In the genomic region with DNA sequence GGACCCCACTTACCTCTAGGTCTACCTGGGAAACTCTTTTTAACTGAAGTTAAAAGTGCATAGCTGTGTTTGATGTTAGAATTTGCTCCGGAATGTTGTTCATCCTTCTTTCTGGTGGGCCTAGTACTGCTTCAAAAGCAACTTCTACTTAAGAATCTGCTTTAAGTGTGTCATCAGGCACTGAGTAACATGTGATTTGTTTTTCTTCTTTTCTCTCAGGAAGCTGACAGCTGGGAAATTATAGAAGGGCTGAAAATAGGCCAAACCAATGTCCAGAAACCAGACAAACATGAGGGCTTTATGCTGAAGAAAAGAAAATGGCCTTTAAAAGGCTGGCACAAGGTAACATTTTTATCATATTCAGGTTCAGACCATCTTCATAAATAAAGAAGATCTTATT, we compare ENCODE assay signal across 20 cellular contexts.
DNase-seq lines count a peak whose midpoint lies in the region; ATAC-seq and TF ChIP-seq lines count a peak whose summit lies in the region.
"Had no signal": no experiment of that assay in that cellular context is flagged by ENCODE, and none has a peak within 500 bp of the region (broad histone marks: within the 10 kb centered on the region; RNA-seq: fewer than 3 reads in every experiment).

No MANE protein-coding gene starts in this region.

- H4K91ac ChIP-seq in trophoblast cell (ENCODE audit: low read depth, low read length), result no peak overlapping the region

- no peak overlapping the region for H3K4ac ChIP-seq in trophoblast cell (ENCODE audit: low read depth, low read length)

- H3K9me3 ChIP-seq in left lung (no peaks in the 10 kb centered on the region), gastrocnemius medialis (no peaks in the 10 kb centered on the region), trophoblast cell (ENCODE audit: insufficient read depth, low read depth, low read length) (no peaks in the 10 kb centered on the region)
- H3K9me3 ChIP-seq: gastroesophageal sphincter, right lobe of liver, uterus had no signal

- intact Hi-C loops in left lung (cut with DNase I), result no loop called here
- intact Hi-C loops in gastrocnemius medialis (cut with DNase I; ENCODE audit: low total_unique reads), result no loop called here

- DNase-seq in dermis blood vessel endothelial cell (peak; percentile 9), left lung (no peak), gastrocnemius medialis (no peak), GOT3 (lab: John Stamatoyannopoulos, UW) (no peak), trophoblast cell (no peak), HT-29 (ENCODE audit: low spot score) (no peak)
- DNase-seq: activated CD8-positive, alpha-beta T cell treated with anti-CD3 and anti-CD28 coated beads, Interleukin-2, amount 10 ng/mL, durations not matched to agents 7 days and 5 days; activated naive CD8-positive, alpha-beta T cell treated with anti-CD3 and anti-CD28 coated beads for 36 hours; activated T-cell treated with anti-CD3 and anti-CD28 coated beads, Interleukin-2, amount 50 U/mL, for 72 hours; endodermal cell; HFFc6; NCI-H1694; NCI-H345; right lobe of liver; stimulated activated CD4-positive, alpha-beta T cell treated with anti-CD3 and anti-CD28 coated beads, Interleukin-2, amount 100 ng/mL, for 24 hours; T-helper 17 cell; uterus had no signal

- no peak overlapping the region for H3K23ac ChIP-seq in trophoblast cell (ENCODE audit: low read length)

- H4K8ac ChIP-seq in trophoblast cell (ENCODE audit: low read depth, low read length), result no peak overlapping the region

- no peaks in the 10 kb centered on the region for H4K20me1 ChIP-seq in KMS-11 (ENCODE audit: insufficient read depth)

- no peak overlapping the region for H3K18ac ChIP-seq in trophoblast cell (ENCODE audit: low read length)

- no peak overlapping the region for H3K4me3 ChIP-seq in KMS-11 (IDR thresholded peaks at IDR 0.05; ENCODE audit: insufficient read depth, low read depth, low read length)
- H3K4me3 ChIP-seq in left lung, result no peak overlapping the region
- no peak overlapping the region for H3K4me3 ChIP-seq in gastrocnemius medialis
- H3K4me3 ChIP-seq in trophoblast cell (ENCODE audit: low read depth, low read length), result no peak overlapping the region
- H3K4me3 ChIP-seq: gastroesophageal sphincter, right lobe of liver, uterus had no signal

- in situ Hi-C loops in gastrocnemius medialis (cut with MboI; ENCODE audit: low sequenced_read_pairs in 4 of 4), result no loop called here

- WGBS in trophoblast cell (ENCODE audit: extremely low coverage, insufficient coverage, insufficient read length), result no CpG with 5 or more reads among the region's 1 CpG

- H3K27ac ChIP-seq in KMS-11 (peak overlapping the region; percentile 83), left lung (peak overlapping the region in 1 of 2 donors; percentile 60), gastrocnemius medialis (peak overlapping the region in 3 of 4 donors; percentile 12 to 41 (median 20)), trophoblast cell (ENCODE audit: low read depth, low read length) (no peak overlapping the region)
- H3K27ac ChIP-seq: gastroesophageal sphincter, right lobe of liver, uterus had no signal

- H3K79me2 ChIP-seq in KMS-11 (ENCODE audit: insufficient read depth, low read depth), result no peaks in the 10 kb centered on the region
- H3K79me2 ChIP-seq in trophoblast cell (ENCODE audit: control insufficient read depth, insufficient read depth, low read length, poor library complexity), result no peaks in the 10 kb centered on the region

- H2AFZ ChIP-seq in KMS-11 (ENCODE audit: low read depth), result peak overlapping the region; percentile 50
- H2AFZ ChIP-seq in trophoblast cell (ENCODE audit: insufficient read depth, low read length, poor library complexity), result no peak overlapping the region

- TF ChIP-seq CTCF in KMS-11 (conservative IDR thresholded peaks at IDR 0.05; ENCODE audit: low read depth, low read length) (no peak), left lung (IDR thresholded peaks at IDR 0.05) (no peak), gastrocnemius medialis (IDR thresholded peaks at IDR 0.05 in 4 of 5, conservative IDR thresholded peaks at IDR 0.05 in 1 of 5) (no peak)

- H3K9ac ChIP-seq in KMS-11, result peak overlapping the region; percentile 38; the same call in 1 of the 2 replicates
- no peak overlapping the region for H3K9ac ChIP-seq in trophoblast cell (ENCODE audit: low read length)

- H2AK5ac ChIP-seq in trophoblast cell (ENCODE audit: low read length), result no peak overlapping the region

- H2BK120ac ChIP-seq in trophoblast cell (ENCODE audit: insufficient read depth, low read length, poor library complexity), result no peak overlapping the region

- H3K36me3 ChIP-seq in KMS-11 (ENCODE audit: insufficient read depth), result no peaks in the 10 kb centered on the region
- H3K36me3 ChIP-seq in left lung, result no peaks in the 10 kb centered on the region
- no peaks in the 10 kb centered on the region for H3K36me3 ChIP-seq in gastrocnemius medialis
- H3K36me3 ChIP-seq in trophoblast cell (ENCODE audit: control insufficient read depth in 1 of 2, insufficient read depth in 2 of 2, low read length in 2 of 2), result peaks cover 0 to 1% of the 10 kb centered on the region in 2 experiments
- H3K36me3 ChIP-seq: gastroesophageal sphincter, right lobe of liver, uterus had no signal

- TF ChIP-seq POLR2A in gastrocnemius medialis (IDR thresholded peaks at IDR 0.05), result no peak

- H3K4me1 ChIP-seq in KMS-11 (ENCODE audit: low read depth, poor library complexity, severe bottlenecking) (peaks cover 80% of the 10 kb centered on the region), left lung (peaks cover 0 to 19% of the 10 kb centered on the region in 2 donors), gastrocnemius medialis (peaks cover 3 to 27% of the 10 kb centered on the region in 2 donors), trophoblast cell (ENCODE audit: control insufficient read depth in 1 of 2, insufficient read depth in 2 of 2, low read length in 2 of 2) (no peaks in the 10 kb centered on the region)
- H3K4me1 ChIP-seq: gastroesophageal sphincter, uterus had no signal

- no peak overlapping the region for H2BK5ac ChIP-seq in trophoblast cell (ENCODE audit: low read depth, low read length, poor library complexity)

- no peak overlapping the region for H2BK12ac ChIP-seq in trophoblast cell (ENCODE audit: low read length)

- peak; percentile 7 for ATAC-seq in left lung
- ATAC-seq in gastrocnemius medialis, result no peak
- ATAC-seq in GM21723 (IDR thresholded peaks at IDR 0.05; ENCODE audit: unreplicated experiment), result no peak
- ATAC-seq: activated CD8-positive, alpha-beta T cell treated with anti-CD3 and anti-CD28 coated beads, Interleukin-2, amount 10 ng/mL, durations not matched to agents 7 days and 5 days; activated T-cell treated with anti-CD3 and anti-CD28 coated beads, Interleukin-2, amount 50 U/mL, for 72 hours; gastroesophageal sphincter; T-helper 17 cell had no signal

- H3K4me2 ChIP-seq in KMS-11 (peak overlapping the region; percentile 91), trophoblast cell (ENCODE audit: low read length) (no peak overlapping the region)

- H3K14ac ChIP-seq in trophoblast cell (ENCODE audit: low read length), result no peak overlapping the region

- no peaks in the 10 kb centered on the region for H3K27me3 ChIP-seq in KMS-11 (ENCODE audit: insufficient read depth, low read depth)
- no peaks in the 10 kb centered on the region for H3K27me3 ChIP-seq in left lung
- no peaks in the 10 kb centered on the region for H3K27me3 ChIP-seq in gastrocnemius medialis
- no peaks in the 10 kb centered on the region for H3K27me3 ChIP-seq in trophoblast cell (ENCODE audit: insufficient read depth, low read length)
- H3K27me3 ChIP-seq: gastroesophageal sphincter, right lobe of liver, uterus had no signal

- H3K79me1 ChIP-seq in trophoblast cell (ENCODE audit: low read length), result no peaks in the 10 kb centered on the region

- H4K12ac ChIP-seq in trophoblast cell (ENCODE audit: low read depth, low read length), result no peak overlapping the region
